Comparison of ENCODE assay signal across 25 cellular contexts in the genomic region with DNA sequence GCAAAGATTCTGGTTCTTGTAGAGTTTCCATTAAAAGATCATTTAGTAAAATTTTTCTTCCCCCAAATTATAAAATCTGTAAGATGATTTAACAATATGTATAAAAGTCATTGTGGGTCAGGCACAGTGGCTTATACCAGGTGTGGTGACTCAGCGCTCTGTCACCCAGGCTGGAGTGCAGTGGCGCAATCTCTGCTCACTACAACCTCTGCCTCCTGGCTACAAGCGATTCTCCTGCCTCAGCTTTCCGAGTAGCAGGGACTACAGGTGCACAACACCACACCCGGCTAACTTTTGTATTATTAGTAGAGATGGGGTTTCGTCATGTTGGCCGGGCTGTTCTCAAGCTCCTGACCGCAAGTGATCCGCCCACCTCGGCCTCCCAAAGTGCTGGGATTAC.
DNase-seq lines count a peak whose midpoint lies in the region; ATAC-seq, FAIRE-seq and TF ChIP-seq lines count a peak whose summit lies in the region.
"Had no signal": no experiment of that assay in that cellular context is flagged by ENCODE, and none has a peak within 500 bp of the region (broad histone marks: within the 10 kb centered on the region; RNA-seq: fewer than 3 reads in every experiment).

No MANE protein-coding gene starts in this region.

- no peak overlapping the region for H3K4me2 ChIP-seq in A549

- TF ChIP-seq EP300 in A549 (IDR thresholded peaks at IDR 0.05): no peak

- no peaks in the 10 kb centered on the region for H3K4me1 Mint-ChIP-seq in chondrocyte (ENCODE audit: low read depth)
- H3K4me1 Mint-ChIP-seq: activated CD4-positive, alpha-beta T cell treated with anti-CD3 and anti-CD28 coated beads, Interleukin-2, amount 10 ng/mL, durations not matched to agents 24 days and 14 days; IgD-negative memory B cell; naive B cell had no signal

- CTCF ChIA-PET in A549 (lab: Yijun Ruan, JAX): no interaction called here
- CTCF ChIA-PET in HEK293T (lab: Yijun Ruan, JAX): no interaction called here

- no peak for TF ChIP-seq RAD21 in A549 (conservative IDR thresholded peaks at IDR 0.05 in 1 of 2, IDR thresholded peaks at IDR 0.05 in 1 of 2)

- no peak overlapping the region for H3K4me3 Mint-ChIP-seq in chondrocyte (ENCODE audit: unreplicated experiment)
- H3K4me3 Mint-ChIP-seq: activated CD4-positive, alpha-beta T cell treated with anti-CD3 and anti-CD28 coated beads, Interleukin-2, amount 10 ng/mL, durations not matched to agents 24 days and 14 days; activated naive CD4-positive, alpha-beta T cell treated with anti-CD3 and anti-CD28 coated beads for 36 hours; IgD-negative memory B cell; naive B cell; T-helper 2 cell treated with Interferon-gamma antibody and Interleukin-4, amounts not matched to agents 5 μg/mL and 100 μg/mL, for 36 hours had no signal

- H3K27ac Mint-ChIP-seq in chondrocyte (ENCODE audit: unreplicated experiment): no peak overlapping the region
- H3K27ac Mint-ChIP-seq: activated CD4-positive, alpha-beta T cell treated with anti-CD3 and anti-CD28 coated beads, Interleukin-2, amount 10 ng/mL, durations not matched to agents 24 days and 14 days; activated naive CD4-positive, alpha-beta T cell treated with anti-CD3 and anti-CD28 coated beads for 36 hours; IgD-negative memory B cell; naive B cell; T-helper 2 cell treated with Interferon-gamma antibody and Interleukin-4, amounts not matched to agents 5 μg/mL and 100 μg/mL, for 36 hours had no signal

- TF ChIP-seq POLR2A in A549 (IDR thresholded peaks at IDR 0.05; ENCODE audit: low read length) (no peak), H54 (IDR thresholded peaks at IDR 0.05; ENCODE audit: low read depth, low read length) (no peak)

- H3K9me3 Mint-ChIP-seq in chondrocyte (ENCODE audit: low read depth): peaks cover 16% of the 10 kb centered on the region

- H3K4me3 ChIP-seq in A549: no peak overlapping the region
- H3K4me3 ChIP-seq: heart right ventricle, psoas muscle, stomach, tibial artery had no signal

- DNase-seq in A549 (ENCODE audit: low read depth in 1 of 2, low spot score in 1 of 2) (peak in 1 of 2 experiments; percentile 7), H54 (ENCODE audit: insufficient read length, low spot score) (no peak), NCI-H460 (ENCODE audit: extremely low read depth, low read depth) (peak; percentile 0), chondrocyte (ENCODE audit: low spot score) (peak; percentile 19), HEK293T (ENCODE audit: extremely low spot score) (no peak), head of caudate nucleus (no peak)
- DNase-seq in stimulated activated naive CD8-positive, alpha-beta T cell treated with anti-CD3 and anti-CD28 coated beads, Interleukin-15, Interleukin-2, amounts not matched to agents 100 U/mL and 50 U/mL, for 24 hours: no peak
- DNase-seq: activated CD4-positive, alpha-beta T cell treated with anti-CD3 and anti-CD28 coated beads, Interleukin-2, amount 10 ng/mL, durations not matched to agents 24 days and 14 days; activated naive CD4-positive, alpha-beta T cell treated with anti-CD3 and anti-CD28 coated beads for 36 hours; caudate nucleus; heart right ventricle; left colon; mesenchymal stem cell; naive B cell; NCI-H146; NCI-H524 treated with DMSO at 0.1 percent for 48 hours; psoas muscle; stomach; tibial artery had no signal

- peaks cover 8% of the 10 kb centered on the region for H3K36me3 Mint-ChIP-seq in chondrocyte (ENCODE audit: low read depth)
- H3K36me3 Mint-ChIP-seq: IgD-negative memory B cell had no signal

- WGBS in A549 (ENCODE audit: missing lambda C conversion rate): 47% methylated on average over 10 of the region's 10 CpGs

- H3K27ac ChIP-seq in A549: no peak overlapping the region
- H3K27ac ChIP-seq: heart right ventricle, psoas muscle, stomach, tibial artery, VCaP had no signal

- ATAC-seq in A549 (no peak), GM19452 (IDR thresholded peaks at IDR 0.05; ENCODE audit: unreplicated experiment) (no peak)
- no peak for ATAC-seq in stimulated activated naive CD8-positive, alpha-beta T cell treated with anti-CD3 and anti-CD28 coated beads, Interleukin-15, Interleukin-2, amounts not matched to agents 100 U/mL and 50 U/mL, for 24 hours
- ATAC-seq: heart right ventricle, left colon, psoas muscle, Right ventricle myocardium inferior had no signal

- TF ChIP-seq CTCF in A549 (IDR thresholded peaks at IDR 0.05) (no peak), chondrocyte (IDR thresholded peaks at IDR 0.05) (no peak)

- H3K27me3 Mint-ChIP-seq in chondrocyte (ENCODE audit: low read depth): no peaks in the 10 kb centered on the region
- H3K27me3 Mint-ChIP-seq: activated CD4-positive, alpha-beta T cell treated with anti-CD3 and anti-CD28 coated beads, Interleukin-2, amount 10 ng/mL, durations not matched to agents 24 days and 14 days; IgD-negative memory B cell had no signal

- POLR2A ChIA-PET in A549 (lab: Yijun Ruan, JAX) (no interaction called here), HEK293T (lab: Yijun Ruan, JAX) (no interaction called here)

- intact Hi-C loops in head of caudate nucleus (cut with DNase I): no loop called here

- 0 out of 3 replicates have a peak, but pooled peaks cover 3% of the 10 kb centered on the region for H3K9me3 ChIP-seq in A549
- H3K9me3 ChIP-seq: psoas muscle had no signal

- H3K4me1 ChIP-seq in A549: no peaks in the 10 kb centered on the region
- H3K4me1 ChIP-seq: heart right ventricle, psoas muscle, stomach, tibial artery had no signal

- no peak for FAIRE-seq in A549 (lab: Jason Lieb, UNC)
- peak; percentile 11 for FAIRE-seq in H54 (lab: Jason Lieb, UNC)
- FAIRE-seq: D721Med had no signal

TF ChIP-seq in A549, 52 proteins besides CTCF, POLR2A, EP300 and RAD21:
- TF ChIP-seq CEBPB (IDR thresholded peaks at IDR 0.05) (peak in 1 of 2 experiments; percentile 59; a peak in 2 of 4 replicates), MAZ (IDR thresholded peaks at IDR 0.05; ENCODE audit: borderline replicate concordance, low read depth, low read length) (no peak), HES2 (IDR thresholded peaks at IDR 0.05) (no peak), FOSL2 (IDR thresholded peaks at IDR 0.05) (no peak), FOSL2 (CRISPR knock-in tag; IDR thresholded peaks at IDR 0.05) (peak; percentile 16; the same call in 1 of the 2 replicates)

TF ChIP-seq in HEK293T, 16 proteins besides CTCF, POLR2A, EP300 and RAD21:
- TF ChIP-seq L3MBTL2 (conservative IDR thresholded peaks at IDR 0.05) (no peak), PKNOX1 (IDR thresholded peaks at IDR 0.05) (no peak), ARNT (IDR thresholded peaks at IDR 0.05) (no peak), BHLHE40 (IDR thresholded peaks at IDR 0.05; ENCODE audit: borderline replicate concordance) (no peak), FOXK2 (IDR thresholded peaks at IDR 0.05) (no peak), ZNF384 (IDR thresholded peaks at IDR 0.05) (no peak), ELF4 (IDR thresholded peaks at IDR 0.05) (no peak), FOXA1 (IDR thresholded peaks at IDR 0.05) (no peak), HDGF (IDR thresholded peaks at IDR 0.05; ENCODE audit: borderline replicate concordance) (no peak), LEF1 (IDR thresholded peaks at IDR 0.05; ENCODE audit: borderline replicate concordance) (no peak), SUZ12 (IDR thresholded peaks at IDR 0.05) (no peak), SP1 (IDR thresholded peaks at IDR 0.05) (no peak), CTBP1 (IDR thresholded peaks at IDR 0.05; ENCODE audit: borderline replicate concordance) (no peak), NFRKB (IDR thresholded peaks at IDR 0.05) (no peak), TARDBP (IDR thresholded peaks at IDR 0.05) (no peak), FOXM1 (IDR thresholded peaks at IDR 0.05; ENCODE audit: borderline replicate concordance) (no peak)

Comparison
In these comparisons a context has a peak if more than half of its experiments do, and no peak if none do; other contexts are left out.
1. DNase-seq: peak in NCI-H460 (single experiment) and chondrocyte (single experiment); none in H54 (single experiment), stimulated activated naive CD8-positive, alpha-beta T cell treated with anti-CD3 and anti-CD28 coated beads, Interleukin-15, Interleukin-2, amounts not matched to agents 100 U/mL and 50 U/mL, for 24 hours (single experiment), HEK293T (single experiment) and head of caudate nucleus (0 of 42).